Comparison of ENCODE assay signal across 12 cellular contexts in the genomic region with DNA sequence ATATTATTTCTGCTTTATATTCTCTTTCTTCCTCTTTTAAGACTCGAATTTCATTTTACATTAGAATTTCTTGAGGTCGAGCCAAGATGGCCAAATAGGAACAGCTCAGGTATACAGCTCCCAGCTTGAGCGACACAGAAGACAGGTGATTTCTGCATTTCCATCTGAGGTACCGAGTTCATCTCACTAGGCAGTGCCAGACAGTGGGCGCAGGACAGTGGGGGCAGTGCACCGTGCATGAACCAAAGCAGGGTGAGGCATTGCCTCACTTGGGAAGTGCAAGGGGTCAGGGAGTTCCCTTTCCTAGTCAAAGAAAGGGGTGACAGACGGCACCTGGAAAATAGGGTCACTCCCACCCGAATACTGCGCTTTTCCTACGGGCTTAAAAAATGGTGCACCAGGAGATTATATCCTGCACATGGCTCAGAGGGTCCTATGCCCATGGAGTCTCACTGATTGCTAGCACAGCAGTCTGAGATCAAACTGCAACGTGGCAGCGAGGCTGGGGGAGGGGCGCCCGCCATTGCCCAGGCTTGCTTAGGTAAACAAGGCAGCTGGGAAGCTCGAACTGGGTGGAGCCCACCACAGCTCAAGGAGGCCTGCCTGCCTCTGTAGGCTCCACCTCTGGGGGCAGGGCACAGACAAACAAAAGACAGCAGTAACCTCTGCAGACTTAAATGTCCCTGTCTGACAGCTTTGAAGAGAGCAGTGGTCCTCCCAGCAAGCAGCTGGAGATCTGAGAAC. TPM values are rescaled to one million over a fixed set of nuclear protein-coding genes. Genes with fewer than 3 reads are reported as not detected.
DNase-seq lines count a peak whose midpoint lies in the region; TF ChIP-seq lines count a peak whose summit lies in the region.
"Not testable (repeated sequence)": the region's sequence is repeated elsewhere in the genome, so short reads cannot be mapped to it uniquely, and the experiment has no call there.
"Had no signal": no experiment of that assay in that cellular context is flagged by ENCODE, and none has a peak within 500 bp of the region (broad histone marks: within the 10 kb centered on the region; RNA-seq: fewer than 3 reads in every experiment).

No MANE protein-coding gene starts in this region.

- not testable (repeated sequence) for H4K20me1 ChIP-seq in H9 (ENCODE audit: control insufficient read depth, insufficient read depth, insufficient read length)

- DNase-seq in DMS53 (lab: John Stamatoyannopoulos, UW) (peak; percentile 71), NCI-H69 (lab: John Stamatoyannopoulos, UW) (peak; percentile 40), RPMI8226 (peak; percentile 6), endodermal cell (peak; percentile 51)
- DNase-seq in H9; LNCaP clone FGC (ENCODE audit: low read depth): not testable (repeated sequence)

- not testable (repeated sequence) for H4K5ac ChIP-seq in H9 (ENCODE audit: insufficient read length, low read depth, low read length)

- H2AK5ac ChIP-seq in H9 (ENCODE audit: insufficient read length, low read length): not testable (repeated sequence)

- H3K9me3 ChIP-seq in H9 (ENCODE audit: control insufficient read depth, low read depth, low read length); endodermal cell (ENCODE audit: control insufficient read depth, low read length): not testable (repeated sequence)

- H2BK20ac ChIP-seq in H9 (ENCODE audit: low read depth, low read length, poor library complexity, severe bottlenecking): not testable (repeated sequence)

- H3K4me1 ChIP-seq in H9 (ENCODE audit: insufficient read depth, low read length); endodermal cell (ENCODE audit: control insufficient read depth, insufficient read depth, low read length): not testable (repeated sequence)

- H2BK12ac ChIP-seq in H9 (ENCODE audit: insufficient read length, low read depth, low read length): not testable (repeated sequence)

- H3K79me1 ChIP-seq in H9 (ENCODE audit: insufficient read depth, low read depth, low read length, poor library complexity, severe bottlenecking): not testable (repeated sequence)

- peak overlapping the region; percentile 55 for H2BK5ac ChIP-seq in H9 (ENCODE audit: insufficient read length, low read length)

- H4K91ac ChIP-seq in H9 (ENCODE audit: insufficient read length, low read depth, low read length): not testable (repeated sequence)

- H3K4me3 Mint-ChIP-seq in H9 (peak overlapping the region; percentile 33 to 64; a peak in 3 of 5 replicates), endodermal cell (peak overlapping the region; percentile 32)

- not testable (repeated sequence) for H3K23me2 ChIP-seq in H9 (ENCODE audit: insufficient read length, low read depth, low read length, poor library complexity, severe bottlenecking)

- H3K27ac Mint-ChIP-seq in H9 (peak overlapping the region in 1 of 3 experiments; percentile 96; a peak in 2 of 7 replicates), endodermal cell (peak overlapping the region; percentile 67)

- not testable (repeated sequence) for H3K14ac ChIP-seq in H9 (ENCODE audit: insufficient read depth, low read length)

- not testable (repeated sequence) for H3K4me1 Mint-ChIP-seq in H9, endodermal cell

- not testable (repeated sequence) for H3K4me2 ChIP-seq in H9 (ENCODE audit: insufficient read depth, insufficient read length, low read length)

- not testable (repeated sequence) for H2BK15ac ChIP-seq in H9 (ENCODE audit: low read depth, low read length)

- not testable (repeated sequence) for H3T11ph ChIP-seq in H9 (ENCODE audit: low read length)

- not testable (repeated sequence) for H3K79me2 ChIP-seq in H9 (ENCODE audit: insufficient read depth, low read length)

- H3K9me3 Mint-ChIP-seq in H9: peaks cover 3 to 53% of the 10 kb centered on the region in 2 experiments; a peak in 4 of 5 replicates
- H3K9me3 Mint-ChIP-seq in endodermal cell: peaks cover 12% of the 10 kb centered on the region

- not testable (repeated sequence) for H4K8ac ChIP-seq in H9 (replicated peaks; ENCODE audit: insufficient read length, low read depth, low read length)

- H2BK120ac ChIP-seq in H9 (ENCODE audit: low read depth, low read length, poor library complexity, severe bottlenecking): not testable (repeated sequence)

- WGBS in H9 (ENCODE audit: extremely low coverage, insufficient read length, low lambda C conversion rate): no CpG with 5 or more reads among the region's 15 CpGs
- WGBS in endodermal cell (ENCODE audit: insufficient coverage in 1 of 2, insufficient read length in 1 of 2), 2 experiments: 72% methylated on average over 6 to 13 of the region's 15 CpGs

- H3K27me3 Mint-ChIP-seq in H9 (ENCODE audit: low read depth); endodermal cell (ENCODE audit: insufficient read depth): not testable (repeated sequence)

- not testable (repeated sequence) for H3K27me3 ChIP-seq in H9 (ENCODE audit: insufficient read depth, low read length); endodermal cell (ENCODE audit: control insufficient read depth, insufficient read depth, low read length, poor library complexity, severe bottlenecking)

- not testable (repeated sequence) for H3K18ac ChIP-seq in H9 (ENCODE audit: insufficient read length, low read depth, low read length)

- H3K56ac ChIP-seq in H9 (ENCODE audit: insufficient read length, low read depth, low read length): not testable (repeated sequence)

- not testable (repeated sequence) for H2AFZ ChIP-seq in H9 (ENCODE audit: low read length)

- 0 out of 2 replicates have a peak overlapping the region, but pooled peaks have one; percentile 17 for H3K27ac ChIP-seq in 22Rv1
- H3K27ac ChIP-seq in H9 (ENCODE audit: insufficient read length, low read depth, low read length); endodermal cell (ENCODE audit: low read depth, low read length): not testable (repeated sequence)

- not testable (repeated sequence) for H3K36me3 Mint-ChIP-seq in H9 (ENCODE audit: insufficient read depth in 1 of 3, low read depth in 3 of 3); endodermal cell (ENCODE audit: low read depth)

- not testable (repeated sequence) for H3K4ac ChIP-seq in H9 (ENCODE audit: low read depth, low read length)

- not testable (repeated sequence) for H3K23ac ChIP-seq in H9 (ENCODE audit: insufficient read length, low read depth, low read length)

- peak overlapping the region; percentile 32 for H3K4me3 ChIP-seq in LNCaP clone FGC (ENCODE audit: low read depth, low read length)
- not testable (repeated sequence) for H3K4me3 ChIP-seq in endodermal cell (ENCODE audit: low read length)

- not testable (repeated sequence) for H3K36me3 ChIP-seq in endodermal cell (ENCODE audit: control insufficient read depth, insufficient read depth, low read length)

- H3K9ac ChIP-seq in H9 (ENCODE audit: extremely low read depth, insufficient read length, low read length): peak overlapping the region; percentile 26
- not testable (repeated sequence) for H3K9ac ChIP-seq in endodermal cell (ENCODE audit: extremely low read depth, low read length, poor library complexity, severe bottlenecking)

- not testable (repeated sequence) for TF ChIP-seq CTCF in 22Rv1 (IDR thresholded peaks at IDR 0.05); H9 (conservative IDR thresholded peaks at IDR 0.05); LNCaP clone FGC (IDR thresholded peaks at IDR 0.05; ENCODE audit: control insufficient read depth, extremely low read depth, insufficient read depth); endodermal cell (conservative IDR thresholded peaks at IDR 0.05)

RNA-seq across cellular contexts. Expression of gene CMA1, which starts 18.0 kb away (rescaled TPM):
- not detected in 2 replicates for total RNA-seq in H9 (2021)
- not detected for total RNA-seq in endodermal cell
- polyA plus RNA-seq in endodermal cell (2013, experiment 1 of 2): not detected
- polyA plus RNA-seq in endodermal cell (2013, experiment 2 of 2): not detected
- total RNA-seq: CD4-positive, CD25-positive, alpha-beta regulatory T cell; G401; GM12878; H7; HT1080 had no signal
- polyA plus RNA-seq: CD4-positive, CD25-positive, alpha-beta regulatory T cell; GM12878 had no signal

RNA-seq across cellular contexts. Expression of gene CTSG, which starts 50.0 kb away (rescaled TPM):
- total RNA-seq in H9 (2021): not detected in 2 replicates
- not detected for total RNA-seq in endodermal cell
- not detected for polyA plus RNA-seq in endodermal cell (2013, experiment 1 of 2)
- polyA plus RNA-seq in endodermal cell (2013, experiment 2 of 2): not detected
- total RNA-seq: CD4-positive, CD25-positive, alpha-beta regulatory T cell; G401; GM12878; HT1080 had no signal
- polyA plus RNA-seq: CD4-positive, CD25-positive, alpha-beta regulatory T cell; GM12878 had no signal
